In the genomic region with DNA sequence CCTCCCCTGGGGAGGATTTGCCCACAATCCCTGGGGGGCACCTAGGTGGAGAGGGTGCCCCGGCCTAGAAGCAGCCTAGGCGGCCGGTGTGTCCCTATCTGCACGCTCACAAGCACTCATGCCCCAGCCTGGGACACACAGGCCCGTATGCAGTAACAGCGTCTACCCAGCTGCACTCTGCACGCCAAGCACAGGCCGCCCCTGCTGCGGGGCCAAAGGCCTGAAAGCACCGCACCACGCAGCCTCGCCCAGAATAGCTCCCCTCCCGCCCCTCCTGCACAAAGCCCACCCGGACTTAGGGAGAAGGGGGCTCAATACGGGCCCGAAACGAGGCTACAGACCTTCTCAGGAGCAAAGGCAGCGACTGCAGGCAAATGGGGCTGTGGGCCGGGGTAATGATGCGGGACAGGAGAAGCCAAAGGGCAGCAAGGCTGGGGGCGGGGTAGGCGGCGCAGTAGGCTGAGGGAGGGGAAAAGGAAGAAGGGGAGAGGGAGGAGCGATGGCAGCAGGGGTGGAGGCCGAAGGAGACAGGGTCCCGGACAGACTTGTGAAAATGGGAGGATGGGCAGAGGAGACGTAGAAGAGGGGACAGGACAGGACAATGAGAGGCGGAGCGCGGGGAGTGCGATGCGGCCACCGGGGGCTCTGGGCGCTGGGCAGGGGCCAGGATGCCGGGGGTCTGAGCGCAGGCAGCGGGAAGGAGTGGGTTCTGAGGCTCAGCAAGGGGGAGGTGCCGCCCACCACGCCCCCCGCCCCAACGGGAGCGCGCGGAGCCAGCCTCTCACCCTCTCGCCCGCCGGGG, we compare ENCODE assay signal across 10 cellular contexts. TPM values are rescaled to one million over a fixed set of nuclear protein-coding genes. Genes with fewer than 3 reads are reported as not detected.
DNase-seq lines count a peak whose midpoint lies in the region; ATAC-seq and TF ChIP-seq lines count a peak whose summit lies in the region.
"Had no signal": no experiment of that assay in that cellular context is flagged by ENCODE, and none has a peak within 500 bp of the region (broad histone marks: within the 10 kb centered on the region; RNA-seq: fewer than 3 reads in every experiment).

No MANE protein-coding gene starts in this region.

- H3K27ac ChIP-seq in MM.1S (ENCODE audit: low read length) (no peak overlapping the region), breast epithelium (peak overlapping the region in 1 of 2 donors; percentile 10)

- no peaks in the 10 kb centered on the region for H3K36me3 ChIP-seq in MM.1S (replicated peaks; ENCODE audit: insufficient read depth, low read length)
- no peaks in the 10 kb centered on the region for H3K36me3 ChIP-seq in breast epithelium

- H3K4me1 ChIP-seq in MM.1S (ENCODE audit: low read length) (no peaks in the 10 kb centered on the region), breast epithelium (no peaks in the 10 kb centered on the region)

- no peaks in the 10 kb centered on the region for H3K9me2 ChIP-seq in MM.1S (replicated peaks; ENCODE audit: insufficient read depth, low read length)

- H4K20me1 ChIP-seq in MM.1S (ENCODE audit: insufficient read depth, low read length) = no peaks in the 10 kb centered on the region

- H3K9me3 ChIP-seq in MM.1S (replicated peaks; ENCODE audit: insufficient read depth, low read length) (no peaks in the 10 kb centered on the region), breast epithelium (no peaks in the 10 kb centered on the region)

- no peak for ATAC-seq in stimulated activated naive CD8-positive, alpha-beta T cell treated with anti-CD3 and anti-CD28 coated beads, Interleukin-15, Interleukin-2, amounts not matched to agents 100 U/mL and 50 U/mL, for 24 hours
- ATAC-seq in HG03280 (IDR thresholded peaks at IDR 0.05; ENCODE audit: unreplicated experiment) (no peak), HG03565 (IDR thresholded peaks at IDR 0.05; ENCODE audit: unreplicated experiment) (no peak)

- H3F3A ChIP-seq in MM.1S (ENCODE audit: insufficient read depth, low read length) = no peaks in the 10 kb centered on the region

- 0 out of 2 replicates have a peak overlapping the region, but pooled peaks have one; percentile 20 for H3K4me2 ChIP-seq in MM.1S (ENCODE audit: low read depth, low read length)

- no peak for TF ChIP-seq POLR2A in breast epithelium (IDR thresholded peaks at IDR 0.05)

- DNase-seq in MM.1S (peak; percentile 1), breast epithelium (ENCODE audit: low spot score in 2 of 2) (peak; percentile 18 to 57), left kidney (ENCODE audit: low read depth, low spot score) (peak; percentile 85), A172 (ENCODE audit: low spot score) (no peak), HCEC 1CT (no peak)
- DNase-seq in stimulated activated naive CD8-positive, alpha-beta T cell treated with anti-CD3 and anti-CD28 coated beads, Interleukin-15, Interleukin-2, amounts not matched to agents 100 U/mL and 50 U/mL, for 24 hours = peak; percentile 5

- H2AFZ ChIP-seq in MM.1S (ENCODE audit: low read length) = no peak overlapping the region

- no peaks in the 10 kb centered on the region for H3K79me2 ChIP-seq in MM.1S (ENCODE audit: low read length)

- TF ChIP-seq CTCF in MM.1S (IDR thresholded peaks at IDR 0.05; ENCODE audit: low read length) (no peak), breast epithelium (IDR thresholded peaks at IDR 0.05) (no peak)

- H3K4me3 ChIP-seq in MM.1S (ENCODE audit: low read length) = no peak overlapping the region
- H3K4me3 ChIP-seq in breast epithelium = peak overlapping the region; percentile 22 to 70 (median 61)

- H3K27me3 ChIP-seq in MM.1S (replicated peaks; ENCODE audit: insufficient read depth, low read length) = peaks cover 14% of the 10 kb centered on the region
- peaks cover 0 to 26% of the 10 kb centered on the region in 2 donors for H3K27me3 ChIP-seq in breast epithelium

- no peak overlapping the region for H3K9ac ChIP-seq in MM.1S (ENCODE audit: low read length)

- intact Hi-C loops in breast epithelium (cut with DNase I; ENCODE audit: low total_unique reads) = no loop called here

RNA-seq across cellular contexts. Expression of gene GPRIN2, which starts 0.5 kb away (rescaled TPM):
- 1 to 10 TPM in 2 of 3 donors, not detected in 1; 5.9 to 6.9 TPM for total RNA-seq in breast epithelium
- not detected in 2 replicates for total RNA-seq in A172 (2014; rRNA removed; shearing (Covaris generic))
- total RNA-seq: lung microvascular endothelial cell; T-helper 2 cell treated with Interferon-gamma antibody and Interleukin-4, amounts not matched to agents 100 ng/mL and 5 ng/mL, for 36 hours had no signal

RNA-seq across cellular contexts. Expression of gene SYT15, which starts 23.0 kb away (rescaled TPM):
- total RNA-seq in breast epithelium = 1 to 10 TPM; 1.6 to 5.9 (median 3.8) TPM
- total RNA-seq in A172 (2014; rRNA removed; shearing (Covaris generic)) = not detected in 2 replicates

Comparison
In these comparisons a context has a peak if more than half of its experiments do, and no peak if none do; other contexts are left out.
1. DNase-seq: peak in MM.1S (single experiment), breast epithelium (2 of 2), left kidney (single experiment) and stimulated activated naive CD8-positive, alpha-beta T cell treated with anti-CD3 and anti-CD28 coated beads, Interleukin-15, Interleukin-2, amounts not matched to agents 100 U/mL and 50 U/mL, for 24 hours (single experiment); none in A172 (single experiment) and HCEC 1CT (single experiment).